In genomic region chr15:30598953-30599352, GRCh38 we compare ENCODE assay signal across 5 cellular contexts. TPM values are rescaled to one million over a fixed set of nuclear protein-coding genes. Genes with fewer than 3 reads are reported as not detected.
"Had no signal": no experiment of that assay in that cellular context is flagged by ENCODE, and none has a peak within 500 bp of the region (broad histone marks: within the 10 kb centered on the region; RNA-seq: fewer than 3 reads in every experiment).

No MANE protein-coding gene starts in this region.

RNA-seq across cellular contexts. Expression of gene GOLGA8H, which starts 4.9 kb away (rescaled TPM):
- total RNA-seq: activated CD4-positive, alpha-beta T cell treated with anti-CD3 and anti-CD28 coated beads, Interleukin-2, amount 10 ng/mL, durations not matched to agents 7 days and 5 days; activated naive CD4-positive, alpha-beta T cell treated with anti-CD3 and anti-CD28 coated beads for 36 hours; activated T-cell treated with anti-CD3 and anti-CD28 coated beads, Interleukin-2, amount 50 U/mL, for 4 hours; fibroblast of villous mesenchyme had no signal

RNA-seq across cellular contexts. Expression of gene GOLGA8Q, which starts 47.1 kb away (rescaled TPM):
- total RNA-seq: SJCRH30 had no signal
